8 cellular contexts compared by ENCODE assay signal in genomic region chr11:66328307-66329144, GRCh38. TPM values are rescaled to one million over a fixed set of nuclear protein-coding genes. Genes with fewer than 3 reads are reported as not detected.
DNase-seq lines count a peak whose midpoint lies in the region; ATAC-seq and TF ChIP-seq lines count a peak whose summit lies in the region.

No MANE protein-coding gene starts in this region.

- H3K27ac ChIP-seq in HEK293 (ENCODE audit: extremely low read depth, low read depth, low read length) (no peak overlapping the region), WERI-Rb-1 (no peak overlapping the region)

- H3K4me3 ChIP-seq in HEK293 (ENCODE audit: low read depth, low read length) (no peak overlapping the region), WERI-Rb-1 (ENCODE audit: low read depth, low read length) (no peak overlapping the region), cardiac fibroblast (replicated peaks in 1 of 2; ENCODE audit: low read depth in 2 of 2, low read length in 2 of 2) (no peak overlapping the region), kidney epithelial cell (ENCODE audit: low read depth, low read length) (no peak overlapping the region)

- ATAC-seq in GM18519 (IDR thresholded peaks at IDR 0.05; ENCODE audit: low FRiP score, unreplicated experiment): no peak

- DNase-seq in COR-L47 (lab: John Stamatoyannopoulos, UW) (peak; percentile 49), NCI-H2171 (lab: John Stamatoyannopoulos, UW) (peak; percentile 69), WERI-Rb-1 (peak; percentile 82), cardiac fibroblast (ENCODE audit: low read depth in 2 of 2) (peak; percentile 82 to 87), kidney epithelial cell (ENCODE audit: low read depth) (no peak)
- peak; percentile 52 to 79 (median 74) for DNase-seq in stimulated activated CD4-positive, alpha-beta T cell treated with anti-CD3 and anti-CD28 coated beads, Interleukin-1b, Interleukin-23, amount 100 ng/mL, for 24 hours (ENCODE audit: low read depth in 4 of 4, low spot score in 1 of 4)

- POLR2A ChIA-PET in HEK293 (lab: Yijun Ruan, JAX): interaction anchor here (1.2 kb wide), 1 partner anchor 16 kb away, joined by 6 read pairs; no protein-coding TSS in a partner anchor

- TF ChIP-seq CTCF in HEK293 (tag by site-specific recombination; IDR thresholded peaks at IDR 0.05) (peak; percentile 89), WERI-Rb-1 (IDR thresholded peaks at IDR 0.05; ENCODE audit: low read depth, low read length) (peak; percentile 95), cardiac fibroblast (IDR thresholded peaks at IDR 0.05; ENCODE audit: low read depth, low read length) (peak; percentile 90), kidney epithelial cell (IDR thresholded peaks at IDR 0.05; ENCODE audit: insufficient read depth, low read length, poor library complexity, severe bottlenecking) (peak; percentile 91)

- CTCF ChIA-PET in HEK293 (lab: Yijun Ruan, JAX): interaction anchor here (0.6 to 2.6 kb wide), 8 partner anchors 11 to 107 kb away, joined by 3 to 25 read pairs (median 4); no protein-coding TSS in a partner anchor

- H3K9me3 ChIP-seq in HEK293 (ENCODE audit: control insufficient read depth, insufficient read depth, low read depth, low read length) (no peaks in the 10 kb centered on the region), WERI-Rb-1 (ENCODE audit: severe bottlenecking) (no peaks in the 10 kb centered on the region)

- H3K4me1 ChIP-seq in HEK293 (ENCODE audit: control insufficient read depth, insufficient read depth, low read length): no peaks in the 10 kb centered on the region

- no peaks in the 10 kb centered on the region for H3K27me3 ChIP-seq in WERI-Rb-1 (ENCODE audit: insufficient read depth, low read depth, severe bottlenecking)
- no peaks in the 10 kb centered on the region for H3K27me3 ChIP-seq in kidney epithelial cell (ENCODE audit: control insufficient read depth, insufficient read depth, low read length)

- H3K36me3 ChIP-seq in HEK293 (ENCODE audit: control insufficient read depth in 2 of 2, insufficient read depth in 1 of 2, low read length in 2 of 2): no peaks in the 10 kb centered on the region
- no peaks in the 10 kb centered on the region for H3K36me3 ChIP-seq in WERI-Rb-1
- no peaks in the 10 kb centered on the region for H3K36me3 ChIP-seq in kidney epithelial cell (ENCODE audit: control insufficient read depth, insufficient read depth, low read length)

TF ChIP-seq in HEK293, 187 proteins besides CTCF, POLR2A, EP300 and RAD21 (continues in another document):
- no peak for TF ChIP-seq PATZ1 (tag by site-specific recombination; IDR thresholded peaks at IDR 0.05)
- TF ChIP-seq OVOL3 (tag by site-specific recombination; IDR thresholded peaks at IDR 0.05): no peak
- no peak for TF ChIP-seq PRDM1 (tag by site-specific recombination; IDR thresholded peaks at IDR 0.05)
- no peak for TF ChIP-seq ZNF239 (tag by site-specific recombination; IDR thresholded peaks at IDR 0.05)
- no peak for TF ChIP-seq ZNF791 (tag by site-specific recombination; IDR thresholded peaks at IDR 0.05)
- no peak for TF ChIP-seq ZSCAN16 (tag by site-specific recombination; IDR thresholded peaks at IDR 0.05)
- TF ChIP-seq ZNF776 (tag by site-specific recombination; IDR thresholded peaks at IDR 0.05; ENCODE audit: borderline replicate concordance): no peak
- TF ChIP-seq ZNF558 (tag by site-specific recombination; IDR thresholded peaks at IDR 0.05): no peak
- no peak for TF ChIP-seq ZNF157 (tag by site-specific recombination; IDR thresholded peaks at IDR 0.05)
- TF ChIP-seq ZBTB7A (tag by site-specific recombination; IDR thresholded peaks at IDR 0.05; ENCODE audit: low read depth): no peak; the same call in 1 of the 2 replicates
- TF ChIP-seq ZNF302 (tag by site-specific recombination; IDR thresholded peaks at IDR 0.05; ENCODE audit: low read depth): no peak
- TF ChIP-seq ZNF398 (tag by site-specific recombination; IDR thresholded peaks at IDR 0.05): no peak
- TF ChIP-seq ZBTB11 (tag by site-specific recombination; conservative IDR thresholded peaks at IDR 0.05; ENCODE audit: low read depth): peak; percentile 63
- no peak for TF ChIP-seq ZNF704 (tag by site-specific recombination; IDR thresholded peaks at IDR 0.05)
- no peak for TF ChIP-seq BCL11A (tag by site-specific recombination; IDR thresholded peaks at IDR 0.05; ENCODE audit: low read depth)

RNA-seq across cellular contexts. Expression of gene RIN1, which starts 7.7 kb away (rescaled TPM):
- 3.1 and 3.8 TPM in 2 replicates for total RNA-seq in kidney epithelial cell

RNA-seq across cellular contexts. Expression of gene CD248, which starts 11.7 kb away (rescaled TPM):
- total RNA-seq in kidney epithelial cell: 0.07 and 0.17 TPM in 2 replicates

RNA-seq across cellular contexts. Expression of gene BRMS1, which starts 16.4 kb away (rescaled TPM):
- total RNA-seq in kidney epithelial cell: 84.9 and 86.5 TPM in 2 replicates

RNA-seq across cellular contexts. Expression of gene B4GAT1, which starts 18.9 kb away (rescaled TPM):
- 20.3 and 20.4 TPM in 2 replicates for total RNA-seq in kidney epithelial cell

RNA-seq across cellular contexts. Expression of gene TMEM151A, which starts 36.8 kb away (rescaled TPM):
- 0.08 TPM in 1 of 2 replicates, not detected in the other for total RNA-seq in kidney epithelial cell
